29 cellular contexts compared by ENCODE assay signal in genomic region chr7:70481717-70482116, GRCh38.
"Had no signal": no experiment of that assay in that cellular context is flagged by ENCODE, and none has a peak within 500 bp of the region (broad histone marks: within the 10 kb centered on the region; RNA-seq: fewer than 3 reads in every experiment).

No MANE protein-coding gene starts in this region.

- H3K9me3 Mint-ChIP-seq: activated naive CD4-positive, alpha-beta T cell treated with anti-CD3 and anti-CD28 coated beads, Interleukin-2, amount 50 U/mL, for 24 hours; activated naive CD8-positive, alpha-beta T cell treated with anti-CD3 and anti-CD28 coated beads, Interleukin-2, amount 10 ng/mL, durations not matched to agents 7 days and 5 days; activated T-helper 2 cell treated with anti-CD3 and anti-CD28 coated beads, Interferon-gamma antibody, Interleukin-2, Interleukin-4, amounts not matched to agents 10 μg/mL and 5 μg/mL and 100 μg/mL, durations not matched to agents 14 hours and 24 hours and 36 hours had no signal

- H3K9ac ChIP-seq: KMS-11 had no signal

- H3K36me3 ChIP-seq: ascending aorta, SJCRH30 had no signal

- H3K27me3 ChIP-seq: ascending aorta, body of pancreas, SJCRH30 had no signal

- H3K27ac ChIP-seq: ascending aorta, body of pancreas, KMS-11, SJCRH30, SK-N-MC had no signal

- H3K27ac Mint-ChIP-seq: activated CD4-positive, alpha-beta T cell treated with anti-CD3 and anti-CD28 coated beads for 36 hours; activated CD4-positive, alpha-beta T cell treated with anti-CD3 and anti-CD28 coated beads, Interleukin-2, amount 10 ng/mL, durations not matched to agents 7 days and 5 days; activated CD8-positive, alpha-beta T cell treated with anti-CD3 and anti-CD28 coated beads, Interleukin-2, amount 10 ng/mL, durations not matched to agents 7 days and 5 days; activated naive CD4-positive, alpha-beta T cell treated with anti-CD3 and anti-CD28 coated beads, Interleukin-2, amount 50 U/mL, for 24 hours; activated naive CD8-positive, alpha-beta T cell treated with anti-CD3 and anti-CD28 coated beads, Interleukin-2, amount 10 ng/mL, durations not matched to agents 7 days and 5 days; activated T-cell treated with anti-CD3 and anti-CD28 coated beads, Interleukin-2, amount 50 U/mL, for 24 hours; activated T-helper 2 cell treated with anti-CD3 and anti-CD28 coated beads, Interferon-gamma antibody, Interleukin-2, Interleukin-4, amounts not matched to agents 10 μg/mL and 5 μg/mL and 100 μg/mL, durations not matched to agents 14 hours and 24 hours and 36 hours had no signal

- H3K4me3 Mint-ChIP-seq: activated CD4-positive, alpha-beta T cell treated with anti-CD3 and anti-CD28 coated beads for 36 hours; activated CD4-positive, alpha-beta T cell treated with anti-CD3 and anti-CD28 coated beads, Interleukin-2, amount 10 ng/mL, durations not matched to agents 7 days and 5 days; activated CD8-positive, alpha-beta T cell treated with anti-CD3 and anti-CD28 coated beads, Interleukin-2, amount 10 ng/mL, durations not matched to agents 7 days and 5 days; activated naive CD4-positive, alpha-beta T cell treated with anti-CD3 and anti-CD28 coated beads, Interleukin-2, amount 50 U/mL, for 24 hours; activated naive CD8-positive, alpha-beta T cell treated with anti-CD3 and anti-CD28 coated beads, Interleukin-2, amount 10 ng/mL, durations not matched to agents 7 days and 5 days; activated T-cell treated with anti-CD3 and anti-CD28 coated beads, Interleukin-2, amount 50 U/mL, for 24 hours had no signal

- H3K4me1 Mint-ChIP-seq: activated CD4-positive, alpha-beta T cell treated with anti-CD3 and anti-CD28 coated beads for 36 hours; activated CD4-positive, alpha-beta T cell treated with anti-CD3 and anti-CD28 coated beads, Interleukin-2, amount 10 ng/mL, durations not matched to agents 7 days and 5 days; activated naive CD4-positive, alpha-beta T cell treated with anti-CD3 and anti-CD28 coated beads, Interleukin-2, amount 50 U/mL, for 24 hours; activated naive CD8-positive, alpha-beta T cell treated with anti-CD3 and anti-CD28 coated beads, Interleukin-2, amount 10 ng/mL, durations not matched to agents 7 days and 5 days had no signal

- DNase-seq: activated CD4-positive, alpha-beta T cell treated with anti-CD3 and anti-CD28 coated beads for 36 hours; activated CD4-positive, alpha-beta T cell treated with anti-CD3 and anti-CD28 coated beads, Interleukin-2, amount 10 ng/mL, durations not matched to agents 7 days and 5 days; activated CD4-positive, alpha-beta T cell treated with anti-CD3 and anti-CD28 coated beads, Interleukin-2, amount 50 U/mL, for 48 hours; activated CD8-positive, alpha-beta T cell treated with anti-CD3 and anti-CD28 coated beads, Interleukin-2, amount 10 ng/mL, durations not matched to agents 7 days and 5 days; activated gamma-delta T cell; activated naive CD4-positive, alpha-beta T cell treated with Interleukin-2 at 50 U/mL for 16 hours; activated naive CD8-positive, alpha-beta T cell treated with anti-CD3 and anti-CD28 coated beads, Interleukin-2, amount 10 ng/mL, durations not matched to agents 7 days and 5 days; activated T-cell treated with anti-CD3 and anti-CD28 coated beads, Interleukin-2, amount 50 U/mL, for 24 hours; amygdala; body of pancreas; MM.1S; MV-4-11; NCI-H1092; NCI-H1436 treated with DMSO at 0.1 percent for 48 hours; NCI-H187; NCI-H2029 treated with DMSO at 0.1 percent for 48 hours; NCI-H2107; NCI-H2171; NCI-H510A; NCI-H526; NCI-H774; SHP77; SJCRH30; T1000 had no signal

- H3K4me2 ChIP-seq: KMS-11 had no signal

- H3K4me3 ChIP-seq: ascending aorta, body of pancreas, SJCRH30, SK-N-MC had no signal

- H3K36me3 Mint-ChIP-seq: activated naive CD4-positive, alpha-beta T cell treated with anti-CD3 and anti-CD28 coated beads, Interleukin-2, amount 50 U/mL, for 24 hours; activated naive CD8-positive, alpha-beta T cell treated with anti-CD3 and anti-CD28 coated beads, Interleukin-2, amount 10 ng/mL, durations not matched to agents 7 days and 5 days had no signal

- H3K9me3 ChIP-seq: ascending aorta, body of pancreas, SJCRH30 had no signal

- H3K27me3 Mint-ChIP-seq: activated CD4-positive, alpha-beta T cell treated with anti-CD3 and anti-CD28 coated beads for 36 hours; activated CD4-positive, alpha-beta T cell treated with anti-CD3 and anti-CD28 coated beads, Interleukin-2, amount 10 ng/mL, durations not matched to agents 7 days and 5 days; activated naive CD4-positive, alpha-beta T cell treated with anti-CD3 and anti-CD28 coated beads, Interleukin-2, amount 50 U/mL, for 24 hours; activated T-cell treated with anti-CD3 and anti-CD28 coated beads, Interleukin-2, amount 50 U/mL, for 24 hours had no signal
